29 cellular contexts compared by ENCODE assay signal in genomic region chr7:151781161-151781845, GRCh38.
"Had no signal": no experiment of that assay in that cellular context is flagged by ENCODE, and none has a peak within 500 bp of the region (broad histone marks: within the 10 kb centered on the region; RNA-seq: fewer than 3 reads in every experiment).

No MANE protein-coding gene starts in this region.

- H3K4me1 Mint-ChIP-seq: brain had no signal

- H3K9me3 ChIP-seq: gastrocnemius medialis, ovary, prostate gland, transverse colon, uterus had no signal

- H3K27ac ChIP-seq: cardiac muscle cell, coronary artery, gastrocnemius medialis, ovary, transverse colon, uterus had no signal

- ATAC-seq: effector memory CD8-positive, alpha-beta T cell; gastrocnemius medialis; left ventricle myocardium superior; T-helper 17 cell had no signal

- H3K4me3 Mint-ChIP-seq: activated CD4-positive, alpha-beta memory T cell treated with anti-CD3 and anti-CD28 coated beads, Interleukin-2, amount 10 ng/mL, durations not matched to agents 7 days and 5 days; activated T-cell treated with anti-CD3 and anti-CD28 coated beads, Interleukin-2, amount 50 U/mL, for 24 hours; brain; mesothelial cell of epicardium; nephron progenitor cell had no signal

- H3K36me3 ChIP-seq: cardiac muscle cell, gastrocnemius medialis, ovary, prostate gland, uterus had no signal

- DNase-seq: activated CD4-positive, alpha-beta memory T cell treated with anti-CD3 and anti-CD28 coated beads, Interleukin-2, amount 10 ng/mL, durations not matched to agents 7 days and 5 days; activated CD4-positive, alpha-beta T cell treated with anti-CD3 and anti-CD28 coated beads, Interleukin-2, amount 10 ng/mL, durations not matched to agents 24 days and 14 days; activated CD4-positive, CD25-positive, alpha-beta regulatory T cell treated with anti-CD3 and anti-CD28 coated beads, Interleukin-2, amount 50 U/mL, for 72 hours; activated CD8-positive, alpha-beta memory T cell treated with anti-CD3 and anti-CD28 coated beads, Interleukin-2, amount 50 U/mL, for 48 hours; activated gamma-delta T cell treated with Interleukin-2 at 50 U/mL for 16 hours; activated naive CD4-positive, alpha-beta T cell treated with anti-CD3 and anti-CD28 coated beads, Interleukin-2, amount 50 U/mL, for 16 hours; activated T-cell treated with anti-CD3 and anti-CD28 coated beads, Interleukin-2, amount 50 U/mL, for 24 hours; anterior cingulate cortex; cerebellar nuclear complex; effector memory CD8-positive, alpha-beta T cell; erythroblast; gastrocnemius medialis; glutamatergic neuron; left ventricle myocardium superior; mammary epithelial cell; naive B cell; nephron progenitor cell; retina; stimulated activated naive CD4-positive, alpha-beta T cell treated with Interleukin-2 at 50 U/mL for 16 hours; T-helper 17 cell; T1000; transverse colon; uterus had no signal

- H3K9me3 Mint-ChIP-seq: activated CD4-positive, alpha-beta memory T cell treated with anti-CD3 and anti-CD28 coated beads, Interleukin-2, amount 10 ng/mL, durations not matched to agents 7 days and 5 days; activated CD4-positive, alpha-beta T cell treated with anti-CD3 and anti-CD28 coated beads, Interleukin-2, amount 10 ng/mL, durations not matched to agents 24 days and 14 days; activated T-cell treated with anti-CD3 and anti-CD28 coated beads, Interleukin-2, amount 50 U/mL, for 24 hours; effector memory CD8-positive, alpha-beta T cell; naive B cell had no signal

- H3K36me3 Mint-ChIP-seq: mesothelial cell of epicardium had no signal

- H3K27ac Mint-ChIP-seq: activated CD4-positive, alpha-beta memory T cell treated with anti-CD3 and anti-CD28 coated beads, Interleukin-2, amount 10 ng/mL, durations not matched to agents 7 days and 5 days; activated CD4-positive, alpha-beta T cell treated with anti-CD3 and anti-CD28 coated beads, Interleukin-2, amount 10 ng/mL, durations not matched to agents 24 days and 14 days; activated T-cell treated with anti-CD3 and anti-CD28 coated beads, Interleukin-2, amount 50 U/mL, for 24 hours; brain; mesothelial cell of epicardium; nephron progenitor cell; T-helper 17 cell had no signal

- H3K4me1 ChIP-seq: uterus had no signal

- H3K27me3 ChIP-seq: cardiac muscle cell, gastrocnemius medialis, ovary, transverse colon, uterus had no signal

- H3K4me3 ChIP-seq: cardiac muscle cell, coronary artery, gastrocnemius medialis, ovary, prostate gland, transverse colon, uterus had no signal

- H3K27me3 Mint-ChIP-seq: activated CD4-positive, alpha-beta memory T cell treated with anti-CD3 and anti-CD28 coated beads, Interleukin-2, amount 10 ng/mL, durations not matched to agents 7 days and 5 days; activated CD4-positive, alpha-beta T cell treated with anti-CD3 and anti-CD28 coated beads, Interleukin-2, amount 10 ng/mL, durations not matched to agents 24 days and 14 days; activated T-cell treated with anti-CD3 and anti-CD28 coated beads, Interleukin-2, amount 50 U/mL, for 24 hours; effector memory CD8-positive, alpha-beta T cell; naive B cell; T-helper 17 cell had no signal
